Comparison of ENCODE assay signal across 32 cellular contexts in genomic region chr7:33449847-33450246, GRCh38.
"Had no signal": no experiment of that assay in that cellular context is flagged by ENCODE, and none has a peak within 500 bp of the region (broad histone marks: within the 10 kb centered on the region; RNA-seq: fewer than 3 reads in every experiment).

No MANE protein-coding gene starts in this region.

- DNase-seq: activated CD4-positive, alpha-beta memory T cell treated with anti-CD3 and anti-CD28 coated beads for 36 hours; activated CD4-positive, alpha-beta T cell treated with anti-CD3 and anti-CD28 coated beads, Interleukin-2, amount 10 ng/mL, durations not matched to agents 7 days and 5 days; activated CD4-positive, CD25-positive, alpha-beta regulatory T cell; activated effector memory CD4-positive, alpha-beta T cell treated with Interleukin-2 at 50 U/mL for 16 hours; activated naive CD4-positive, alpha-beta T cell treated with anti-CD3 and anti-CD28 coated beads, Interleukin-2, amount 10 ng/mL, durations not matched to agents 7 days and 5 days; activated T-cell treated with anti-CD3 and anti-CD28 coated beads, Interleukin-2, amount 50 U/mL, for 1 hour; amygdala; KG1; NCI-H1092 treated with DMSO at 0.1 percent for 48 hours; NCI-H1417; NCI-H146; NCI-H187; NCI-H2029 treated with DMSO at 0.1 percent for 48 hours; NCI-H2107; NCI-H2171; NCI-H510A; NCI-H526; NCI-H748 treated with DMSO at 0.1 percent for 48 hours; PC-9; SIG-M5; SW 1271; T-helper 1 cell; T-helper 9 cell; WERI-Rb-1 had no signal

- H3K4me1 ChIP-seq: ascending aorta had no signal

- H3K36me3 Mint-ChIP-seq: activated naive CD4-positive, alpha-beta T cell treated with anti-CD3 and anti-CD28 coated beads, Interleukin-2, amount 10 ng/mL, durations not matched to agents 7 days and 5 days had no signal

- H3K4me3 ChIP-seq: ascending aorta, cardiac muscle cell, PC-9 had no signal

- H3K27me3 ChIP-seq: ascending aorta, cardiac muscle cell had no signal

- H3K27me3 Mint-ChIP-seq: activated CD4-positive, alpha-beta memory T cell treated with anti-CD3 and anti-CD28 coated beads for 36 hours; activated CD4-positive, alpha-beta T cell treated with anti-CD3 and anti-CD28 coated beads, Interleukin-2, amount 10 ng/mL, durations not matched to agents 7 days and 5 days; activated naive CD4-positive, alpha-beta T cell treated with anti-CD3 and anti-CD28 coated beads, Interleukin-2, amount 10 ng/mL, durations not matched to agents 7 days and 5 days; activated naive CD8-positive, alpha-beta T cell; central memory CD8-positive, alpha-beta T cell; IgD-negative memory B cell had no signal

- H3K4me2 ChIP-seq: PC-9 had no signal

- H3K4me3 Mint-ChIP-seq: activated CD4-positive, alpha-beta memory T cell treated with anti-CD3 and anti-CD28 coated beads for 36 hours; activated CD4-positive, alpha-beta T cell treated with anti-CD3 and anti-CD28 coated beads, Interleukin-2, amount 10 ng/mL, durations not matched to agents 7 days and 5 days; activated naive CD4-positive, alpha-beta T cell treated with anti-CD3 and anti-CD28 coated beads, Interleukin-2, amount 10 ng/mL, durations not matched to agents 7 days and 5 days; activated naive CD8-positive, alpha-beta T cell; activated T-helper 1 cell treated with anti-CD3 and anti-CD28 coated beads, Interleukin-12 subunit alpha, Interleukin-12 subunit beta, Interleukin-2, Interleukin-4 antibody, amounts not matched to agents 30 ng/mL and 10 ng/mL and 1 ng/mL, durations not matched to agents 14 hours and 24 hours and 36 hours; central memory CD8-positive, alpha-beta T cell; IgD-negative memory B cell had no signal

- H3K9me3 ChIP-seq: ascending aorta had no signal

- H3K36me3 ChIP-seq: ascending aorta, cardiac muscle cell, WERI-Rb-1 had no signal

- H3K27ac Mint-ChIP-seq: activated CD4-positive, alpha-beta memory T cell treated with anti-CD3 and anti-CD28 coated beads for 36 hours; activated CD4-positive, alpha-beta T cell treated with anti-CD3 and anti-CD28 coated beads, Interleukin-2, amount 10 ng/mL, durations not matched to agents 7 days and 5 days; activated naive CD4-positive, alpha-beta T cell treated with anti-CD3 and anti-CD28 coated beads, Interleukin-2, amount 10 ng/mL, durations not matched to agents 7 days and 5 days; activated naive CD8-positive, alpha-beta T cell; activated T-helper 1 cell treated with anti-CD3 and anti-CD28 coated beads, Interleukin-12 subunit alpha, Interleukin-12 subunit beta, Interleukin-2, Interleukin-4 antibody, amounts not matched to agents 30 ng/mL and 10 ng/mL and 1 ng/mL, durations not matched to agents 14 hours and 24 hours and 36 hours; IgD-negative memory B cell had no signal

- H3K9me3 Mint-ChIP-seq: activated CD4-positive, alpha-beta memory T cell treated with anti-CD3 and anti-CD28 coated beads for 36 hours; activated naive CD4-positive, alpha-beta T cell treated with anti-CD3 and anti-CD28 coated beads, Interleukin-2, amount 10 ng/mL, durations not matched to agents 7 days and 5 days; central memory CD8-positive, alpha-beta T cell had no signal

- H3K27ac ChIP-seq: ascending aorta, cardiac muscle cell, PC-9, RWPE1, WERI-Rb-1 had no signal

- ATAC-seq: Right ventricle myocardium inferior had no signal
